In genomic region chr4:173536808-173537429, GRCh38 we compare ENCODE assay signal across 1 cellular context.
TF ChIP-seq lines count a peak whose summit lies in the region.

No MANE protein-coding gene starts in this region.

TF ChIP-seq in SK-N-SH treated with all-trans-retinoic acid at 6 μM for 48 hours, 23 proteins besides CTCF, POLR2A, EP300 and RAD21 (continued from another document):
- TF ChIP-seq CSRNP3 (CRISPR knock-in tag; IDR thresholded peaks at IDR 0.05) (no peak), CREB5 (CRISPR knock-in tag; IDR thresholded peaks at IDR 0.05; ENCODE audit: low read depth) (no peak), ARNTL (CRISPR knock-in tag; IDR thresholded peaks at IDR 0.05; ENCODE audit: borderline replicate concordance, low read depth) (no peak)
